Comparison of ENCODE assay signal across 9 cellular contexts in the genomic region with DNA sequence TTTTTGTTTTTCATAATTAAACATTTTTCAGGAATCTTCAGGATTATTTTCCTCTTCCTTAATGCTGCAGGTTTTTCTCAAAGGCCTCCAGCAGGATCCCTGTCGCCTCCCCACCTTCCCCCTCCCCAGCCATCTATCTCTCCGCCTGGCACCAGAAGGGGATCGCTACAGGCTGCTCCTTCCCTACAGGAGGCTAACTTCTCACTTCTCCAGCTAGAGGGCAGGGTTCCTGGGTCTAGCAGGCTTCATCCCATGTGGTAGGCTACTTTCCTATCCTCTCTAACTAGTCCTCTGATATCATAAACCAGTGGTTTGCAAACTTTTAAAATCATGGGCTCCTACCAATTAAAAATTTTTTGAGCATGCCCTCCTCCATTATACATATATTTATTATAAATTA.
DNase-seq lines count a peak whose midpoint lies in the region; ATAC-seq, FAIRE-seq and TF ChIP-seq lines count a peak whose summit lies in the region.
"Had no signal": no experiment of that assay in that cellular context is flagged by ENCODE, and none has a peak within 500 bp of the region (broad histone marks: within the 10 kb centered on the region; RNA-seq: fewer than 3 reads in every experiment).

No MANE protein-coding gene starts in this region.

- H3K27ac ChIP-seq in left ventricle myocardium inferior (replicated peaks) (no peak overlapping the region), right cardiac atrium (ENCODE audit: low read length) (no peak overlapping the region), H1 (ENCODE audit: low read depth, low read length) (no peak overlapping the region), smooth muscle cell (ENCODE audit: low read depth) (no peak overlapping the region)
- H3K27ac ChIP-seq: pancreas had no signal

- H3K4me3 ChIP-seq in left ventricle myocardium inferior (no peak overlapping the region), right cardiac atrium (ENCODE audit: low read length) (no peak overlapping the region), H1 (ENCODE audit: extremely low read depth in 1 of 4, insufficient read depth in 2 of 4, low read depth in 3 of 4, low read length in 4 of 4) (no peak overlapping the region), smooth muscle cell (no peak overlapping the region)
- H3K4me3 ChIP-seq: pancreas had no signal

- no peak overlapping the region for H2AK5ac ChIP-seq in H1 (ENCODE audit: low read depth, low read length)

- TF ChIP-seq RAD21 in H1 (IDR thresholded peaks at IDR 0.05 in 1 of 2, conservative IDR thresholded peaks at IDR 0.05 in 1 of 2; ENCODE audit: low read depth in 2 of 2, low read length in 2 of 2): peak; percentile 49 to 70

- 77% methylated on average over 3 of the region's 3 CpGs for WGBS in right cardiac atrium
- 27% methylated on average over 3 of the region's 3 CpGs; no CpG with 5 or more reads in 1 of the 2 experiments for WGBS in H1 (ENCODE audit: extremely low coverage in 1 of 2, insufficient coverage in 1 of 2, insufficient read length in 1 of 2, insufficient replicate concordance in 2 of 2, low coverage in 1 of 2, low lambda C conversion rate in 2 of 2, missing lambda C conversion rate in 1 of 2), 2 experiments
- 22% methylated on average over 3 of the region's 3 CpGs for WGBS in smooth muscle cell (ENCODE audit: low lambda C conversion rate)

- no peak overlapping the region for H4K5ac ChIP-seq in H1 (ENCODE audit: insufficient read length, low read depth, low read length)

- no peak overlapping the region for H3K56ac ChIP-seq in H1 (replicated peaks; ENCODE audit: insufficient read length, low read depth, low read length)

- TF ChIP-seq CTCF in left ventricle myocardium inferior (IDR thresholded peaks at IDR 0.05; ENCODE audit: borderline replicate concordance) (peak; percentile 56), H1 (IDR thresholded peaks at IDR 0.05; ENCODE audit: control extremely low read depth in 1 of 3, insufficient read depth in 1 of 3, low read depth in 1 of 3, low read length in 3 of 3) (peak; percentile 62 to 76 (median 69)), smooth muscle cell (IDR thresholded peaks at IDR 0.05; ENCODE audit: borderline replicate concordance, insufficient read depth, poor library complexity, severe bottlenecking) (peak; percentile 43)

- H3K23me2 ChIP-seq in H1 (ENCODE audit: low read depth, low read length): no peaks in the 10 kb centered on the region

- H3K36me3 ChIP-seq in left ventricle myocardium inferior (no peaks in the 10 kb centered on the region), H1 (ENCODE audit: control insufficient read depth in 2 of 4, insufficient read depth in 4 of 4, low read length in 3 of 4) (no peaks in the 10 kb centered on the region), smooth muscle cell (ENCODE audit: low read depth) (no peaks in the 10 kb centered on the region)
- H3K36me3 ChIP-seq: pancreas had no signal

- no peak overlapping the region for H2BK15ac ChIP-seq in H1 (ENCODE audit: low read length)

- H3K4me1 ChIP-seq in left ventricle myocardium inferior (peaks cover 24% of the 10 kb centered on the region), right cardiac atrium (ENCODE audit: control insufficient read depth, insufficient read depth, low read length) (peaks cover 3% of the 10 kb centered on the region), H1 (replicated peaks in 1 of 4; ENCODE audit: control insufficient read depth in 3 of 4, insufficient read depth in 4 of 4, low read length in 3 of 4) (no peaks in the 10 kb centered on the region), smooth muscle cell (ENCODE audit: low read depth) (no peaks in the 10 kb centered on the region)
- H3K4me1 ChIP-seq: pancreas had no signal

- CTCF ChIA-PET in H1 (lab: Charles Lee; ENCODE audit: partially characterized antibody): interaction anchor here (0.7 to 2.6 kb wide), 10 partner anchors 10 to 112 kb away, joined by 3 to 9 read pairs (median 5); no protein-coding TSS in a partner anchor

- H4K20me1 ChIP-seq in H1 (replicated peaks in 1 of 2; ENCODE audit: control insufficient read depth in 1 of 2, insufficient read depth in 2 of 2, low read length in 2 of 2) (no peaks in the 10 kb centered on the region), smooth muscle cell (ENCODE audit: low read depth) (no peaks in the 10 kb centered on the region)

- no peaks in the 10 kb centered on the region for H3K9me3 ChIP-seq in left ventricle myocardium inferior (replicated peaks)
- H3K9me3 ChIP-seq in right cardiac atrium (ENCODE audit: control insufficient read depth, low read length): no peaks in the 10 kb centered on the region
- H3K9me3 ChIP-seq in H1 (ENCODE audit: insufficient read depth in 2 of 2, low read depth in 1 of 2, low read length in 1 of 2): no peaks in the 10 kb centered on the region
- H3K9me3 ChIP-seq in smooth muscle cell (replicated peaks; ENCODE audit: low read depth): no peaks in the 10 kb centered on the region
- H3K9me3 ChIP-seq: pancreas had no signal

- H2BK5ac ChIP-seq in H1 (ENCODE audit: low read depth, low read length): no peak overlapping the region

- no peak for TF ChIP-seq POLR2A in H1 (IDR thresholded peaks at IDR 0.05; ENCODE audit: control extremely low read depth in 1 of 2, low read depth in 2 of 2, low read length in 2 of 2)

- intact Hi-C loops in left ventricle myocardium inferior (cut with micrococcal nuclease) (loop anchor here (10.0 kb wide), 2 partner anchors 109 to 201 kb away; a partner anchor contains a TSS), right cardiac atrium (cut with DNase I) (loop anchor here in 2 of 4 donors (10.0 kb wide), 2 partner anchors 101 to 109 kb away; a partner anchor contains a TSS)

- peak; percentile 81 for FAIRE-seq in H1 (lab: Jason Lieb, UNC)
- FAIRE-seq: pancreas had no signal

- H3K79me1 ChIP-seq in H1 (ENCODE audit: low read depth, low read length): no peaks in the 10 kb centered on the region

- no peak overlapping the region for H2BK120ac ChIP-seq in H1 (replicated peaks; ENCODE audit: low read depth, low read length)

- no peak for TF ChIP-seq EP300 in H1 (IDR thresholded peaks at IDR 0.05; ENCODE audit: borderline replicate concordance in 1 of 2, low read depth in 2 of 2, low read length in 2 of 2)

- no peak overlapping the region for H3K14ac ChIP-seq in H1 (ENCODE audit: insufficient read length)

- peaks cover 5% of the 10 kb centered on the region for H3K27me3 ChIP-seq in left ventricle myocardium inferior (ENCODE audit: low read depth)
- H3K27me3 ChIP-seq in right cardiac atrium (ENCODE audit: control insufficient read depth, insufficient read depth): no peaks in the 10 kb centered on the region
- H3K27me3 ChIP-seq in H1 (replicated peaks in 1 of 4; ENCODE audit: control insufficient read depth in 3 of 4, extremely low read depth in 1 of 4, insufficient read depth in 3 of 4, low read length in 3 of 4): no peaks in the 10 kb centered on the region
- H3K27me3 ChIP-seq in smooth muscle cell (ENCODE audit: low read depth): peaks cover 45% of the 10 kb centered on the region

- H3K79me2 ChIP-seq in H1 (ENCODE audit: control insufficient read depth in 1 of 2, insufficient read depth in 2 of 2, low read length in 2 of 2): no peaks in the 10 kb centered on the region
- H3K79me2 ChIP-seq in smooth muscle cell (ENCODE audit: low read depth): no peaks in the 10 kb centered on the region

- H3F3A ChIP-seq in smooth muscle cell (ENCODE audit: low read depth): no peaks in the 10 kb centered on the region

- DNase-seq in left ventricle myocardium inferior (no peak), right cardiac atrium (no peak), NCI-H82 treated with DMSO at 0.1 percent for 48 hours (lab: John Stamatoyannopoulos, UW; ENCODE audit: unreplicated experiment) (peak; percentile 48), H1 (ENCODE audit: low read depth in 1 of 2, low spot score in 2 of 2) (no peak), smooth muscle cell (lab: John Stamatoyannopoulos, UW; ENCODE audit: unreplicated experiment) (no peak), T-helper 9 cell (no peak)
- DNase-seq in activated CD4-positive, CD25-positive, alpha-beta regulatory T cell treated with anti-CD3 and anti-CD28 coated beads, Interleukin-2, amount 50 U/mL, for 72 hours: no peak
- DNase-seq: pancreas had no signal

- H3K18ac ChIP-seq in H1 (ENCODE audit: extremely low read depth, low read length): no peak overlapping the region

- no peak overlapping the region for H3K4me2 ChIP-seq in H1 (ENCODE audit: insufficient read depth in 1 of 2, low read depth in 2 of 2, low read length in 2 of 2)
- no peak overlapping the region for H3K4me2 ChIP-seq in smooth muscle cell

- H2AFZ ChIP-seq in H1 (ENCODE audit: low read length) (no peak overlapping the region), smooth muscle cell (ENCODE audit: low read depth) (no peak overlapping the region)

- H3K4ac ChIP-seq in H1 (replicated peaks; ENCODE audit: insufficient read length, low read depth, low read length): no peak overlapping the region

- H4K8ac ChIP-seq in H1 (ENCODE audit: extremely low read depth, insufficient read depth, low read length): no peak overlapping the region

- ATAC-seq in right cardiac atrium (no peak), GM19351 (IDR thresholded peaks at IDR 0.05; ENCODE audit: unreplicated experiment) (no peak)

- H3K9ac ChIP-seq in H1 (replicated peaks in 1 of 4; ENCODE audit: extremely low read depth in 1 of 4, low read depth in 3 of 4, low read length in 3 of 4) (no peak overlapping the region), smooth muscle cell (ENCODE audit: low read depth) (no peak overlapping the region)

- H4K91ac ChIP-seq in H1 (replicated peaks; ENCODE audit: insufficient read length, low read length): no peak overlapping the region

- H2BK12ac ChIP-seq in H1 (ENCODE audit: low read depth, low read length): no peak overlapping the region

- H3K23ac ChIP-seq in H1 (ENCODE audit: insufficient read length): no peak overlapping the region

- no peak overlapping the region for H2BK20ac ChIP-seq in H1 (ENCODE audit: low read length)

- POLR2A ChIA-PET in H1 (lab: Charles Lee; ENCODE audit: partially characterized antibody): no interaction called here

TF ChIP-seq in H1, 55 proteins besides CTCF, POLR2A, EP300 and RAD21:
- no peak for TF ChIP-seq RBBP5 (IDR thresholded peaks at IDR 0.05; ENCODE audit: borderline replicate concordance, low read depth, low read length)
- TF ChIP-seq YY1 (IDR thresholded peaks at IDR 0.05; ENCODE audit: low read depth, low read length): 0 out of 2 replicates have a peak, but pooled peaks have one; percentile 46
- TF ChIP-seq CBX8 (IDR thresholded peaks at IDR 0.05; ENCODE audit: borderline replicate concordance, low read depth, low read length): no peak
TF ChIP-seq in H1: peak in this region for 1.
